ENCODE assay signal across 22 cellular contexts in the genomic region with DNA sequence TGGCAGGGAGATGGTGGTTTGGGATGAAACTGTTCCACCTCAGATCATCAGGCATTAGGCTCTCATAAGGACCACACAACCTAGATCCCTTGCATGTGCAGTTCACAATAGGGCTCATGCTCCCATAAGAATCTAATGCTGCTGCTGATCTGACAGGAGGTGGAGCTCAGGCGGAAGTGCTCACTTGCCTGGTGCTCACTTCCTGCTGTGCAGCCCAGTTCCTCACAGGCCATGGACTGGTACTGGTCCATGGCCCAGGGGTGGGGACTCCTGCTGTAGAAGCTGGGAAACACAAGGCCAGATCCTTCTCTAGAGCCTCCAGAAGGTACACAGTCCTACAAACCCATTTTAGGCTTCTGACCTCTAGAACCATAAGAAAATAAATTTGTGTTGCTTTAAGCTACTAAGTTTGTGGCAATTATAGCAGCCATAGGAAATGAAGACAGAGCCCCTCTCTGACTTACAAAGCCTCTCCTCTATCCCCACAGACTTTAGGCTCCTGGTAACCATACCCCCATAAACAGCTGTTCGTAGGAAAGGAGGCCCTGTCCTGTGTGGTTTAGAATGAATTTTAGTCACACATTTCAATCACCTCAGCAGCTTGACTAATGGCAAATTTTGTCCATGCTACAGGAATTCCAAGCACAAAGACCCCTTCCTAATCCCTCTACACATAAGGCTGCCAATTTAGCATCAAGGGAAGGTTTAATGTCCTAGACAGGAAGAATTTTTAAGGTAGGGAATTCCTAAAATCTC.
"Had no signal": no experiment of that assay in that cellular context is flagged by ENCODE, and none has a peak within 500 bp of the region (broad histone marks: within the 10 kb centered on the region; RNA-seq: fewer than 3 reads in every experiment).

No MANE protein-coding gene starts in this region.

- H3K27me3 ChIP-seq: Peyer's patch had no signal

- FAIRE-seq: TTC549 had no signal

- H3K9me3 Mint-ChIP-seq: activated B cell treated with CpG ODN at 0.5 μM for 24 hours; activated CD4-positive, alpha-beta T cell treated with anti-CD3 and anti-CD28 coated beads, Interleukin-2, amount 10 ng/mL, durations not matched to agents 24 days and 14 days; activated naive CD4-positive, alpha-beta T cell treated with anti-CD3 and anti-CD28 coated beads, Interleukin-2, amount 50 U/mL, for 72 hours; activated naive CD8-positive, alpha-beta T cell treated with anti-CD3 and anti-CD28 coated beads, Interleukin-2, amount 50 U/mL, for 24 hours; activated T-cell treated with anti-CD3 and anti-CD28 coated beads, Interleukin-2, amount 50 U/mL, for 4 hours had no signal

- H3K27ac Mint-ChIP-seq: activated B cell treated with CpG ODN at 0.5 μM for 24 hours; activated CD4-positive, alpha-beta T cell treated with anti-CD3 and anti-CD28 coated beads, Interleukin-2, amount 10 ng/mL, durations not matched to agents 24 days and 14 days; activated CD8-positive, alpha-beta memory T cell treated with anti-CD3 and anti-CD28 coated beads, Interleukin-2, amount 10 ng/mL, durations not matched to agents 7 days and 5 days; activated naive CD4-positive, alpha-beta T cell treated with anti-CD3 and anti-CD28 coated beads, Interleukin-2, amount 50 U/mL, for 72 hours; activated naive CD8-positive, alpha-beta T cell treated with anti-CD3 and anti-CD28 coated beads, Interleukin-2, amount 50 U/mL, for 24 hours had no signal

- H3K4me1 Mint-ChIP-seq: activated B cell treated with CpG ODN at 0.5 μM for 24 hours; activated CD4-positive, alpha-beta T cell treated with anti-CD3 and anti-CD28 coated beads, Interleukin-2, amount 10 ng/mL, durations not matched to agents 24 days and 14 days; activated CD8-positive, alpha-beta memory T cell treated with anti-CD3 and anti-CD28 coated beads, Interleukin-2, amount 10 ng/mL, durations not matched to agents 7 days and 5 days; activated naive CD8-positive, alpha-beta T cell treated with anti-CD3 and anti-CD28 coated beads, Interleukin-2, amount 50 U/mL, for 24 hours had no signal

- H3K36me3 Mint-ChIP-seq: activated CD8-positive, alpha-beta memory T cell treated with anti-CD3 and anti-CD28 coated beads, Interleukin-2, amount 10 ng/mL, durations not matched to agents 7 days and 5 days; activated naive CD4-positive, alpha-beta T cell treated with anti-CD3 and anti-CD28 coated beads, Interleukin-2, amount 50 U/mL, for 72 hours had no signal

- H3K36me3 ChIP-seq: Peyer's patch had no signal

- H3K9me3 ChIP-seq: Peyer's patch had no signal

- H3K4me3 Mint-ChIP-seq: activated B cell treated with CpG ODN at 0.5 μM for 24 hours; activated CD4-positive, alpha-beta T cell treated with anti-CD3 and anti-CD28 coated beads, Interleukin-2, amount 10 ng/mL, durations not matched to agents 24 days and 14 days; activated CD8-positive, alpha-beta memory T cell treated with anti-CD3 and anti-CD28 coated beads, Interleukin-2, amount 10 ng/mL, durations not matched to agents 7 days and 5 days; activated naive CD8-positive, alpha-beta T cell treated with anti-CD3 and anti-CD28 coated beads, Interleukin-2, amount 50 U/mL, for 24 hours; activated T-cell treated with anti-CD3 and anti-CD28 coated beads, Interleukin-2, amount 50 U/mL, for 4 hours had no signal

- H3K27ac ChIP-seq: Peyer's patch had no signal

- H3K4me3 ChIP-seq: Peyer's patch had no signal

- ATAC-seq: activated CD8-positive, alpha-beta memory T cell treated with anti-CD3 and anti-CD28 coated beads, Interleukin-2, amount 10 ng/mL, durations not matched to agents 7 days and 5 days; activated naive CD4-positive, alpha-beta T cell treated with anti-CD3 and anti-CD28 coated beads, Interleukin-2, amount 50 U/mL, for 72 hours; activated naive CD8-positive, alpha-beta T cell treated with anti-CD3 and anti-CD28 coated beads, Interleukin-2, amount 50 U/mL, for 24 hours; activated T-cell treated with anti-CD3 and anti-CD28 coated beads, Interleukin-2, amount 50 U/mL, for 4 hours had no signal

- DNase-seq: activated B cell treated with CpG ODN at 0.5 μM for 24 hours; activated CD4-positive, alpha-beta T cell treated with anti-CD3 and anti-CD28 coated beads for 1 hour; activated CD4-positive, alpha-beta T cell treated with anti-CD3 and anti-CD28 coated beads, Interleukin-2, amount 10 ng/mL, durations not matched to agents 24 days and 14 days; activated CD4-positive, alpha-beta T cell treated with anti-CD3 and anti-CD28 coated beads, Interleukin-2, amount 50 U/mL, for 48 hours; activated CD8-positive, alpha-beta memory T cell treated with anti-CD3 and anti-CD28 coated beads, Interleukin-2, amount 10 ng/mL, durations not matched to agents 7 days and 5 days; activated effector memory CD4-positive, alpha-beta T cell treated with anti-CD3 and anti-CD28 coated beads, Interleukin-2, amount 50 U/mL, for 16 hours; activated naive CD4-positive, alpha-beta T cell treated with Interleukin-2 at 50 U/mL for 16 hours; activated naive CD8-positive, alpha-beta T cell treated with anti-CD3 and anti-CD28 coated beads, Interleukin-2, amount 50 U/mL, for 24 hours; activated T-cell treated with anti-CD3 and anti-CD28 coated beads, Interleukin-2, amount 50 U/mL, for 4 hours; amniotic stem cell; MM.1S; NCI-H1105; NCI-H1436; NCI-H187; NCI-H2081; NCI-H524; Peyer's patch; SHP77; T-helper 2 cell; T1000 had no signal
